In genomic region chr11:18012906-18013781, GRCh38 we compare ENCODE assay signal across 8 cellular contexts.
DNase-seq lines count a peak whose midpoint lies in the region; ATAC-seq and TF ChIP-seq lines count a peak whose summit lies in the region.

TSS of gene SERGEF (minus strand) at chr11:18013047. CDS start at chr11:18013010, 37 bp downstream.

- ATAC-seq in HG03378 (IDR thresholded peaks at IDR 0.05; ENCODE audit: unreplicated experiment), result peak; percentile 77
- ATAC-seq in activated CD4-positive, CD25-positive, alpha-beta regulatory T cell treated with anti-CD3 and anti-CD28 coated beads, Interleukin-2, amount 50 U/mL, for 24 hours, result peak; percentile 93 to 94

- TF ChIP-seq POLR2A in GM19099 (IDR thresholded peaks at IDR 0.05; ENCODE audit: extremely low read depth, insufficient read length, low read depth), result peak; percentile 94

- DNase-seq in AG20443 (ENCODE audit: low spot score), result peak; percentile 96
- DNase-seq in NCI-H446 treated with DMSO at 0.1 percent for 48 hours (lab: John Stamatoyannopoulos, UW), result peak; percentile 77
- peak; percentile 82 for DNase-seq in cerebellar cortex (ENCODE audit: low spot score)
- DNase-seq in kidney glomerular epithelial cell (lab: John Stamatoyannopoulos, UW), result peak; percentile 66
- DNase-seq in stimulated activated CD4-positive, alpha-beta T cell treated with anti-CD3 and anti-CD28 coated beads, Interleukin-1b, Interleukin-23, amount 100 ng/mL, for 1 hour (ENCODE audit: low read depth in 2 of 2), result peak; percentile 80 to 84

Comparison
In these comparisons a context has a peak if more than half of its experiments do, and no peak if none do; other contexts are left out.
1. Peak in every context shown above with its lines: DNase-seq and ATAC-seq.